8 cellular contexts compared by ENCODE assay signal in genomic region chrX:20252392-20253231, GRCh38. TPM values are rescaled to one million over a fixed set of nuclear protein-coding genes. Genes with fewer than 3 reads are reported as not detected.
DNase-seq lines count a peak whose midpoint lies in the region; ATAC-seq and TF ChIP-seq lines count a peak whose summit lies in the region.

No MANE protein-coding gene starts in this region.

- DNase-seq in CD4-positive, alpha-beta T cell = peak; percentile 53 to 76 (median 67)
- DNase-seq in NCI-H526 treated with DMSO at 0.1 percent for 48 hours (lab: John Stamatoyannopoulos, UW) (peak; percentile 15), DMS153 treated with DMSO at 0.1 percent for 48 hours (lab: John Stamatoyannopoulos, UW; ENCODE audit: unreplicated experiment) (no peak), NCI-H774 (lab: John Stamatoyannopoulos, UW) (no peak)
- peak; percentile 32 to 63 (median 41) for DNase-seq in activated CD8-positive, alpha-beta memory T cell treated with anti-CD3 and anti-CD28 coated beads for 48 hours (ENCODE audit: low read depth in 2 of 3, low spot score in 2 of 3)

- no peaks in the 10 kb centered on the region for H3K9me3 ChIP-seq in CD4-positive, alpha-beta T cell (ENCODE audit: control insufficient read depth, low read length)
- H3K9me3 ChIP-seq in neutrophil = no peaks in the 10 kb centered on the region

- H3K27me3 Mint-ChIP-seq in CD4-positive, alpha-beta T cell = no peaks in the 10 kb centered on the region

- intact Hi-C loops in CD4-positive, alpha-beta T cell (cut with DNase I, micrococcal nuclease) = loop anchor here (1.0 kb wide), 1 partner anchor 190 kb away; no protein-coding TSS in a partner anchor

- no peaks in the 10 kb centered on the region for H3K9me3 Mint-ChIP-seq in CD4-positive, alpha-beta T cell

- peaks cover 28% of the 10 kb centered on the region for H3K36me3 Mint-ChIP-seq in CD4-positive, alpha-beta T cell (ENCODE audit: low read depth)

- peak overlapping the region; percentile 86 for H3K27ac Mint-ChIP-seq in CD4-positive, alpha-beta T cell

- H3K4me3 Mint-ChIP-seq in CD4-positive, alpha-beta T cell = no peak overlapping the region

- POLR2A ChIA-PET in CD4-positive, alpha-beta T cell (lab: Charles Lee) = interaction anchor here (0.6 to 2.3 kb wide), 8 partner anchors 11 to 193 kb away, joined by 3 to 11 read pairs (median 4); partner anchors contain the start of gene RPS6KA3

- CTCF ChIA-PET in CD4-positive, alpha-beta T cell (lab: Charles Lee) = interaction anchor here (0.5 to 1.3 kb wide), 9 partner anchors 12 to 894 kb away, joined by 3 to 5 read pairs (median 3); no protein-coding TSS in a partner anchor

- H3K36me3 ChIP-seq in neutrophil = no peaks in the 10 kb centered on the region

- ATAC-seq in CD4-positive, alpha-beta T cell (ENCODE audit: poor library complexity) = peak; percentile 79
- peak; percentile 54 for ATAC-seq in GM21381 (IDR thresholded peaks at IDR 0.05; ENCODE audit: unreplicated experiment)
- peak; percentile 89 for ATAC-seq in esophagus mucosa

- H3K4me3 ChIP-seq in neutrophil (ENCODE audit: low read depth in 1 of 2, low read length in 1 of 2) = no peak overlapping the region

- H3K27me3 ChIP-seq in CD4-positive, alpha-beta T cell (ENCODE audit: control insufficient read depth, insufficient read depth, low read length) = no peaks in the 10 kb centered on the region
- no peaks in the 10 kb centered on the region for H3K27me3 ChIP-seq in neutrophil

- H3K4me1 Mint-ChIP-seq in CD4-positive, alpha-beta T cell (ENCODE audit: low read depth) = peaks cover 74% of the 10 kb centered on the region

- peaks cover 7 to 14% of the 10 kb centered on the region in 2 experiments for H3K4me1 ChIP-seq in neutrophil (ENCODE audit: control insufficient read depth in 1 of 2, insufficient read depth in 1 of 2, low read depth in 1 of 2, low read length in 1 of 2)

- TF ChIP-seq CTCF in CD4-positive, alpha-beta T cell (IDR thresholded peaks at IDR 0.05) = peak; percentile 60
- peak; percentile 71 for TF ChIP-seq CTCF in neutrophil (IDR thresholded peaks at IDR 0.05)

- H3K27ac ChIP-seq in CD4-positive, alpha-beta T cell (ENCODE audit: low read depth, low read length) = no peak overlapping the region
- H3K27ac ChIP-seq in neutrophil = peak overlapping the region; percentile 27

RNA-seq across cellular contexts. Expression of gene RPS6KA3, which starts 14.1 kb away (rescaled TPM):
- total RNA-seq in CD4-positive, alpha-beta T cell = 10 to 100 TPM; 39.6 to 39.7 TPM
- 18.9 TPM for total RNA-seq in esophagus mucosa

Comparison
In these comparisons a context has a peak if more than half of its experiments do, and no peak if none do; other contexts are left out.
1. DNase-seq: peak in CD4-positive, alpha-beta T cell (10 of 10), NCI-H526 treated with DMSO at 0.1 percent for 48 hours (single experiment) and activated CD8-positive, alpha-beta memory T cell treated with anti-CD3 and anti-CD28 coated beads for 48 hours (3 of 3); none in DMS153 treated with DMSO at 0.1 percent for 48 hours (single experiment) and NCI-H774 (single experiment).
2. Peak in every context shown above with its lines, with median percentiles within 50 percentile points of each other: ATAC-seq.